1 cellular context compared by ENCODE assay signal in genomic region chr9:73023025-73023541, GRCh38.
TF ChIP-seq lines count a peak whose summit lies in the region.

No MANE protein-coding gene starts in this region.

TF ChIP-seq in A549, 52 proteins besides CTCF, POLR2A, EP300 and RAD21 (continued from another document):
- TF ChIP-seq, protein P1, sequence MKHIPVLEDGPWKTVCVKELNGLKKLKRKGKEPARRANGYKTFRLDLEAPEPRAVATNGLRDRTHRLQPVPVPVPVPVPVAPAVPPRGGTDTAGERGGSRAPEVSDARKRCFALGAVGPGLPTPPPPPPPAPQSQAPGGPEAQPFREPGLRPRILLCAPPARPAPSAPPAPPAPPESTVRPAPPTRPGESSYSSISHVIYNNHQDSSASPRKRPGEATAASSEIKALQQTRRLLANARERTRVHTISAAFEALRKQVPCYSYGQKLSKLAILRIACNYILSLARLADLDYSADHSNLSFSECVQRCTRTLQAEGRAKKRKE (CRISPR knock-in tag; IDR thresholded peaks at IDR 0.05; ENCODE audit: low read depth): no peak; the same call in 1 of the 2 replicates
- TF ChIP-seq HOXA7 (CRISPR knock-in tag; IDR thresholded peaks at IDR 0.05) (no peak), FOXS1 (CRISPR knock-in tag; IDR thresholded peaks at IDR 0.05) (peak; percentile 50; the same call in 1 of the 2 replicates), KDM1A (IDR thresholded peaks at IDR 0.05; ENCODE audit: low read depth) (no peak), USF2 (IDR thresholded peaks at IDR 0.05) (no peak), SMC3 (IDR thresholded peaks at IDR 0.05) (peak; percentile 95), EHF (CRISPR knock-in tag; IDR thresholded peaks at IDR 0.05) (peak; percentile 18; the same call in 1 of the 2 replicates), EHMT2 (IDR thresholded peaks at IDR 0.05; ENCODE audit: low read depth) (no peak), MAZ (IDR thresholded peaks at IDR 0.05; ENCODE audit: borderline replicate concordance, low read depth, low read length) (no peak), NPAS2 (CRISPR knock-in tag; IDR thresholded peaks at IDR 0.05; ENCODE audit: borderline replicate concordance) (no peak), TFCP2L1 (CRISPR knock-in tag; IDR thresholded peaks at IDR 0.05) (no peak), RARB (CRISPR knock-in tag; IDR thresholded peaks at IDR 0.05) (no peak), MYC (IDR thresholded peaks at IDR 0.05; ENCODE audit: borderline replicate concordance, low read length) (no peak), FOSL2 (IDR thresholded peaks at IDR 0.05) (no peak), FOSL2 (CRISPR knock-in tag; IDR thresholded peaks at IDR 0.05) (no peak; the same call in none of the 2 replicates), SREBF2 (IDR thresholded peaks at IDR 0.05) (no peak), CHD2 (IDR thresholded peaks at IDR 0.05; ENCODE audit: low read length, partially characterized antibody) (no peak)
- TF ChIP-seq, protein P2, sequence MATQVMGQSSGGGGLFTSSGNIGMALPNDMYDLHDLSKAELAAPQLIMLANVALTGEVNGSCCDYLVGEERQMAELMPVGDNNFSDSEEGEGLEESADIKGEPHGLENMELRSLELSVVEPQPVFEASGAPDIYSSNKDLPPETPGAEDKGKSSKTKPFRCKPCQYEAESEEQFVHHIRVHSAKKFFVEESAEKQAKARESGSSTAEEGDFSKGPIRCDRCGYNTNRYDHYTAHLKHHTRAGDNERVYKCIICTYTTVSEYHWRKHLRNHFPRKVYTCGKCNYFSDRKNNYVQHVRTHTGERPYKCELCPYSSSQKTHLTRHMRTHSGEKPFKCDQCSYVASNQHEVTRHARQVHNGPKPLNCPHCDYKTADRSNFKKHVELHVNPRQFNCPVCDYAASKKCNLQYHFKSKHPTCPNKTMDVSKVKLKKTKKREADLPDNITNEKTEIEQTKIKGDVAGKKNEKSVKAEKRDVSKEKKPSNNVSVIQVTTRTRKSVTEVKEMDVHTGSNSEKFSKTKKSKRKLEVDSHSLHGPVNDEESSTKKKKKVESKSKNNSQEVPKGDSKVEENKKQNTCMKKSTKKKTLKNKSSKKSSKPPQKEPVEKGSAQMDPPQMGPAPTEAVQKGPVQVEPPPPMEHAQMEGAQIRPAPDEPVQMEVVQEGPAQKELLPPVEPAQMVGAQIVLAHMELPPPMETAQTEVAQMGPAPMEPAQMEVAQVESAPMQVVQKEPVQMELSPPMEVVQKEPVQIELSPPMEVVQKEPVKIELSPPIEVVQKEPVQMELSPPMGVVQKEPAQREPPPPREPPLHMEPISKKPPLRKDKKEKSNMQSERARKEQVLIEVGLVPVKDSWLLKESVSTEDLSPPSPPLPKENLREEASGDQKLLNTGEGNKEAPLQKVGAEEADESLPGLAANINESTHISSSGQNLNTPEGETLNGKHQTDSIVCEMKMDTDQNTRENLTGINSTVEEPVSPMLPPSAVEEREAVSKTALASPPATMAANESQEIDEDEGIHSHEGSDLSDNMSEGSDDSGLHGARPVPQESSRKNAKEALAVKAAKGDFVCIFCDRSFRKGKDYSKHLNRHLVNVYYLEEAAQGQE (IDR thresholded peaks at IDR 0.05): no peak
- TF ChIP-seq, protein P3, sequence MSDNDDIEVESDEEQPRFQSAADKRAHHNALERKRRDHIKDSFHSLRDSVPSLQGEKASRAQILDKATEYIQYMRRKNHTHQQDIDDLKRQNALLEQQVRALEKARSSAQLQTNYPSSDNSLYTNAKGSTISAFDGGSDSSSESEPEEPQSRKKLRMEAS (IDR thresholded peaks at IDR 0.05): peak; percentile 89
- TF ChIP-seq, protein P4, sequence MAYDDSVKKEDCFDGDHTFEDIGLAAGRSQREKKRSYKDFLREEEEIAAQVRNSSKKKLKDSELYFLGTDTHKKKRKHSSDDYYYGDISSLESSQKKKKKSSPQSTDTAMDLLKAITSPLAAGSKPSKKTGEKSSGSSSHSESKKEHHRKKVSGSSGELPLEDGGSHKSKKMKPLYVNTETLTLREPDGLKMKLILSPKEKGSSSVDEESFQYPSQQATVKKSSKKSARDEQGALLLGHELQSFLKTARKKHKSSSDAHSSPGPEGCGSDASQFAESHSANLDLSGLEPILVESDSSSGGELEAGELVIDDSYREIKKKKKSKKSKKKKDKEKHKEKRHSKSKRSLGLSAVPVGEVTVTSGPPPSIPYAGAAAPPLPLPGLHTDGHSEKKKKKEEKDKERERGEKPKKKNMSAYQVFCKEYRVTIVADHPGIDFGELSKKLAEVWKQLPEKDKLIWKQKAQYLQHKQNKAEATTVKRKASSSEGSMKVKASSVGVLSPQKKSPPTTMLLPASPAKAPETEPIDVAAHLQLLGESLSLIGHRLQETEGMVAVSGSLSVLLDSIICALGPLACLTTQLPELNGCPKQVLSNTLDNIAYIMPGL (CRISPR knock-in tag; IDR thresholded peaks at IDR 0.05; ENCODE audit: borderline replicate concordance): no peak
TF ChIP-seq in A549: peak in this region for 9.
